In genomic region chr2:32450851-32451250, GRCh38 we compare ENCODE assay signal across 21 cellular contexts.
A peak's percentile ranks its signal among the peaks of the same experiment; 100 is the strongest.
DNase-seq lines count a peak whose midpoint lies in the region; ATAC-seq, FAIRE-seq and TF ChIP-seq lines count a peak whose summit lies in the region.
"Had no signal": no experiment of that assay in that cellular context is flagged by ENCODE, and none has a peak within 500 bp of the region (broad histone marks: within the 10 kb centered on the region; RNA-seq: fewer than 3 reads in every experiment).

No MANE protein-coding gene starts in this region.

- H4K20me1 ChIP-seq in GM23248 (ENCODE audit: insufficient read depth), result no peaks in the 10 kb centered on the region; the same call in 1 of the 2 replicates
- no peaks in the 10 kb centered on the region for H4K20me1 ChIP-seq in GM12878 (ENCODE audit: control insufficient read depth, insufficient read depth)

- no peak for DNase-seq in activated T-cell treated with anti-CD3 and anti-CD28 coated beads, Interleukin-2, amount 50 U/mL, for 24 hours
- DNase-seq in activated T-cell treated with anti-CD3 and anti-CD28 coated beads, Interleukin-2, amount 50 U/mL, for 1 hour, result no peak
- DNase-seq in GM23248 (peak; percentile 28), GM12878 (ENCODE audit: low read depth, low spot score) (no peak), foreskin melanocyte (no peak)
- no peak for DNase-seq in stimulated activated effector memory CD8-positive, alpha-beta T cell treated with anti-CD3 and anti-CD28 coated beads, Interleukin-12 subunit alpha, Interleukin-12 subunit beta, amount 100 ng/mL, for 72 hours (ENCODE audit: low spot score in 2 of 2)
- DNase-seq in activated CD8-positive, alpha-beta memory T cell treated with anti-CD3 and anti-CD28 coated beads, Interleukin-2, amount 10 ng/mL, durations not matched to agents 7 days and 5 days, result no peak
- DNase-seq: DND-41, MG63, NCI-H1417, NCI-H1694 treated with DMSO at 0.1 percent for 48 hours, NCI-H2081 treated with DMSO at 0.1 percent for 48 hours, NCI-H524 treated with DMSO at 0.1 percent for 48 hours, NCI-H82, SJCRH30 had no signal

- H3K4me3 ChIP-seq in GM23248 (no peak overlapping the region), GM12878 (no peak overlapping the region)
- H3K4me3 ChIP-seq: K562, MG63, SJCRH30 had no signal

- 0 out of 2 replicates have a peak, but pooled peaks cover 5% of the 10 kb centered on the region for H3F3A ChIP-seq in GM23248 (ENCODE audit: insufficient read depth)

- CTCF ChIA-PET in GM12878 (lab: Yijun Ruan, JAX), result no interaction called here
- CTCF ChIA-PET in activated CD8-positive, alpha-beta memory T cell treated with anti-CD3 and anti-CD28 coated beads, Interleukin-2, amount 10 ng/mL, durations not matched to agents 7 days and 5 days (lab: Charles Lee), result no interaction called here

- SMC1A ChIA-PET in GM12878 (lab: Charles Lee; ENCODE audit: uncharacterized antibody, unreplicated experiment), result no interaction called here

- TF ChIP-seq EP300 in GM12878 (IDR thresholded peaks at IDR 0.05; ENCODE audit: borderline replicate concordance in 1 of 2, control insufficient read depth in 1 of 2, low read depth in 2 of 2, low read length in 2 of 2), result no peak

- no peaks in the 10 kb centered on the region for H3K9me2 ChIP-seq in GM23248 (ENCODE audit: insufficient read depth)

- no peak for TF ChIP-seq RAD21 in GM12878 (IDR thresholded peaks at IDR 0.05; ENCODE audit: insufficient read depth, low read depth, low read length)

- H3K4me1 Mint-ChIP-seq in activated T-cell treated with anti-CD3 and anti-CD28 coated beads, Interleukin-2, amount 50 U/mL, for 24 hours (ENCODE audit: low read depth), result peaks cover 10% of the 10 kb centered on the region
- H3K4me1 Mint-ChIP-seq in stimulated activated effector memory CD8-positive, alpha-beta T cell treated with anti-CD3 and anti-CD28 coated beads, Interleukin-12 subunit alpha, Interleukin-12 subunit beta, amount 100 ng/mL, for 72 hours, result no peaks in the 10 kb centered on the region
- H3K4me1 Mint-ChIP-seq in activated CD8-positive, alpha-beta memory T cell treated with anti-CD3 and anti-CD28 coated beads, Interleukin-2, amount 10 ng/mL, durations not matched to agents 7 days and 5 days, result peaks cover 11% of the 10 kb centered on the region
- H3K4me1 Mint-ChIP-seq: CD14-positive monocyte had no signal

- FAIRE-seq in GM12878 (lab: Jason Lieb, UNC), result peak; percentile 57
- FAIRE-seq: GM12892, H1, K562 had no signal

- TF ChIP-seq POLR2A in GM12878 (IDR thresholded peaks at IDR 0.05; ENCODE audit: low read depth, low read length), result no peak

- H3K9me3 ChIP-seq in GM23248 (ENCODE audit: low read depth) (no peaks in the 10 kb centered on the region), GM12878 (replicated peaks; ENCODE audit: control insufficient read depth, insufficient read depth, low read length) (no peaks in the 10 kb centered on the region)
- H3K9me3 ChIP-seq: MG63, SJCRH30 had no signal

- H3K79me2 ChIP-seq in GM23248 (ENCODE audit: insufficient read depth) (peaks cover 28% of the 10 kb centered on the region), GM12878 (ENCODE audit: control insufficient read depth, insufficient read depth, low read length) (no peaks in the 10 kb centered on the region)

- no peak for TF ChIP-seq CTCF in GM12878 (IDR thresholded peaks at IDR 0.05 in 2 of 3, conservative IDR thresholded peaks at IDR 0.05 in 1 of 3; ENCODE audit: control insufficient read depth in 2 of 3, extremely low read depth in 1 of 3, insufficient read depth in 1 of 3, low read depth in 3 of 3, low read length in 3 of 3)

- H3K27me3 Mint-ChIP-seq in activated T-cell treated with anti-CD3 and anti-CD28 coated beads, Interleukin-2, amount 50 U/mL, for 24 hours, result no peaks in the 10 kb centered on the region
- no peaks in the 10 kb centered on the region for H3K27me3 Mint-ChIP-seq in activated CD8-positive, alpha-beta memory T cell treated with anti-CD3 and anti-CD28 coated beads, Interleukin-2, amount 10 ng/mL, durations not matched to agents 7 days and 5 days
- H3K27me3 Mint-ChIP-seq: B cell had no signal

- POLR2A ChIA-PET in GM12878 (lab: Charles Lee), result no interaction called here

- H3K36me3 ChIP-seq in GM23248 (ENCODE audit: low read depth) (peaks cover 18% of the 10 kb centered on the region), GM12878 (ENCODE audit: control insufficient read depth in 2 of 2, insufficient read depth in 2 of 2, low read length in 1 of 2) (peaks cover 0 to 6% of the 10 kb centered on the region in 2 experiments; a peak in 3 of 4 replicates)

- H3K4me1 ChIP-seq in GM23248 (ENCODE audit: insufficient read depth), result peaks cover 7% of the 10 kb centered on the region; the same call in 1 of the 2 replicates
- H3K4me1 ChIP-seq in GM12878 (ENCODE audit: control insufficient read depth, insufficient read depth, low read length), result no peaks in the 10 kb centered on the region

- H3K27ac ChIP-seq in GM23248, result no peak overlapping the region; the same call in 1 of the 2 replicates
- no peak overlapping the region for H3K27ac ChIP-seq in GM12878 (ENCODE audit: control insufficient read depth, insufficient read depth)
- H3K27ac ChIP-seq: SJCRH30 had no signal

- H3K4me2 ChIP-seq in GM23248 (ENCODE audit: unreplicated experiment) (no peak overlapping the region), GM12878 (ENCODE audit: control insufficient read depth, insufficient read depth) (no peak overlapping the region)

- H3K4me3 Mint-ChIP-seq in activated T-cell treated with anti-CD3 and anti-CD28 coated beads, Interleukin-2, amount 50 U/mL, for 24 hours, result no peak overlapping the region
- no peak overlapping the region for H3K4me3 Mint-ChIP-seq in stimulated activated effector memory CD8-positive, alpha-beta T cell treated with anti-CD3 and anti-CD28 coated beads, Interleukin-12 subunit alpha, Interleukin-12 subunit beta, amount 100 ng/mL, for 72 hours
- H3K4me3 Mint-ChIP-seq in activated CD8-positive, alpha-beta memory T cell treated with anti-CD3 and anti-CD28 coated beads, Interleukin-2, amount 10 ng/mL, durations not matched to agents 7 days and 5 days, result no peak overlapping the region
- H3K4me3 Mint-ChIP-seq: B cell, CD14-positive monocyte had no signal

- no peaks in the 10 kb centered on the region for H3K9me3 Mint-ChIP-seq in activated T-cell treated with anti-CD3 and anti-CD28 coated beads, Interleukin-2, amount 50 U/mL, for 24 hours
- no peaks in the 10 kb centered on the region for H3K9me3 Mint-ChIP-seq in stimulated activated effector memory CD8-positive, alpha-beta T cell treated with anti-CD3 and anti-CD28 coated beads, Interleukin-12 subunit alpha, Interleukin-12 subunit beta, amount 100 ng/mL, for 72 hours
- H3K9me3 Mint-ChIP-seq in activated CD8-positive, alpha-beta memory T cell treated with anti-CD3 and anti-CD28 coated beads, Interleukin-2, amount 10 ng/mL, durations not matched to agents 7 days and 5 days (ENCODE audit: low read depth), result no peaks in the 10 kb centered on the region
- H3K9me3 Mint-ChIP-seq: CD14-positive monocyte had no signal

- H3K27me3 ChIP-seq in GM23248 (replicated peaks; ENCODE audit: insufficient read depth) (no peaks in the 10 kb centered on the region), GM12878 (replicated peaks in 1 of 2; ENCODE audit: control insufficient read depth in 2 of 2, insufficient read depth in 2 of 2, low read length in 1 of 2) (no peaks in the 10 kb centered on the region)
- H3K27me3 ChIP-seq: MG63, SJCRH30 had no signal

- no peak overlapping the region for H2AFZ ChIP-seq in GM23248
- H2AFZ ChIP-seq in GM12878 (ENCODE audit: control insufficient read depth, low read depth, low read length), result no peak overlapping the region

- H3K27ac Mint-ChIP-seq in activated T-cell treated with anti-CD3 and anti-CD28 coated beads, Interleukin-2, amount 50 U/mL, for 24 hours, result peak overlapping the region; percentile 5
- peak overlapping the region; percentile 2 for H3K27ac Mint-ChIP-seq in stimulated activated effector memory CD8-positive, alpha-beta T cell treated with anti-CD3 and anti-CD28 coated beads, Interleukin-12 subunit alpha, Interleukin-12 subunit beta, amount 100 ng/mL, for 72 hours
- H3K27ac Mint-ChIP-seq in activated CD8-positive, alpha-beta memory T cell treated with anti-CD3 and anti-CD28 coated beads, Interleukin-2, amount 10 ng/mL, durations not matched to agents 7 days and 5 days, result no peak overlapping the region
- H3K27ac Mint-ChIP-seq: B cell had no signal

- H3K36me3 Mint-ChIP-seq in activated T-cell treated with anti-CD3 and anti-CD28 coated beads, Interleukin-2, amount 50 U/mL, for 24 hours (ENCODE audit: low read depth), result peaks cover 72% of the 10 kb centered on the region
- H3K36me3 Mint-ChIP-seq in stimulated activated effector memory CD8-positive, alpha-beta T cell treated with anti-CD3 and anti-CD28 coated beads, Interleukin-12 subunit alpha, Interleukin-12 subunit beta, amount 100 ng/mL, for 72 hours, result peaks cover 83% of the 10 kb centered on the region
- H3K36me3 Mint-ChIP-seq in activated CD8-positive, alpha-beta memory T cell treated with anti-CD3 and anti-CD28 coated beads, Interleukin-2, amount 10 ng/mL, durations not matched to agents 7 days and 5 days, result peaks cover 36% of the 10 kb centered on the region

- BruUV-seq in GM12878 (replicated peaks; lab: Mats Ljungman, UMichigan), result no TSS peak

- ATAC-seq in GM12878, result peak; percentile 30; the same call in 2 of the 3 replicates
- ATAC-seq in stimulated activated effector memory CD8-positive, alpha-beta T cell treated with anti-CD3 and anti-CD28 coated beads, Interleukin-12 subunit alpha, Interleukin-12 subunit beta, amount 100 ng/mL, for 72 hours, result peak; percentile 66
- ATAC-seq in activated CD8-positive, alpha-beta memory T cell treated with anti-CD3 and anti-CD28 coated beads, Interleukin-2, amount 10 ng/mL, durations not matched to agents 7 days and 5 days, result no peak
- ATAC-seq: K562, Panc1 had no signal

- in situ Hi-C loops in GM23248 (cut with MboI), result no loop called here
- in situ Hi-C loops in GM12878 (cut with MboI), result no loop called here

- RAD21 ChIA-PET in GM12878 (lab: Charles Lee; ENCODE audit: unreplicated experiment), result no interaction called here

- intact Hi-C loops in GM12878 (cut with micrococcal nuclease; ENCODE audit: unreplicated experiment), result no loop called here

- H3K9ac ChIP-seq in GM23248 (no peak overlapping the region), GM12878 (ENCODE audit: control insufficient read depth, insufficient read depth, low read length) (no peak overlapping the region)

TF ChIP-seq in GM12878, 131 proteins besides CTCF, POLR2A, EP300 and RAD21 (continues in another document):
- no peak for TF ChIP-seq ATF7 (IDR thresholded peaks at IDR 0.05; ENCODE audit: low read depth)
- no peak for TF ChIP-seq HDAC6 (IDR thresholded peaks at IDR 0.05; ENCODE audit: unreplicated experiment)
